ENCODE assay signal across 8 cellular contexts in genomic region chr12:50765325-50765911, GRCh38. TPM values are rescaled to one million over a fixed set of nuclear protein-coding genes. Genes with fewer than 3 reads are reported as not detected.
DNase-seq lines count a peak whose midpoint lies in the region; ATAC-seq, FAIRE-seq and TF ChIP-seq lines count a peak whose summit lies in the region.

No MANE protein-coding gene starts in this region.

- no peaks in the 10 kb centered on the region for H3K9me3 Mint-ChIP-seq in CD8-positive, alpha-beta T cell
- no peaks in the 10 kb centered on the region for H3K9me3 Mint-ChIP-seq in activated CD4-positive, alpha-beta T cell treated with anti-CD3 and anti-CD28 coated beads, Interleukin-2, amount 10 ng/mL, durations not matched to agents 24 days and 14 days

- H2AK5ac ChIP-seq in H1 (ENCODE audit: low read depth, low read length) (no peak overlapping the region), mesenchymal stem cell (ENCODE audit: low read length, severe bottlenecking) (no peak overlapping the region)

- H4K20me1 ChIP-seq in GM23248 (ENCODE audit: insufficient read depth) (no peaks in the 10 kb centered on the region), H1 (replicated peaks in 1 of 2; ENCODE audit: control insufficient read depth in 1 of 2, insufficient read depth in 2 of 2, low read length in 2 of 2) (no peaks in the 10 kb centered on the region)

- H3K4me1 ChIP-seq in CD8-positive, alpha-beta T cell (ENCODE audit: insufficient read depth, low read length), result peaks cover 21% of the 10 kb centered on the region
- H3K4me1 ChIP-seq in GM23248 (ENCODE audit: insufficient read depth) (peaks cover 17% of the 10 kb centered on the region), H1 (replicated peaks in 1 of 4; ENCODE audit: control insufficient read depth in 3 of 4, insufficient read depth in 4 of 4, low read length in 3 of 4) (peaks cover 0 to 7% (median 3%) of the 10 kb centered on the region in 4 experiments; a peak in 4 of 7 replicates), mesenchymal stem cell (ENCODE audit: control insufficient read depth, insufficient read depth, low read depth, low read length) (peaks cover 4% of the 10 kb centered on the region), stomach (peaks cover 30 to 62% (median 48%) of the 10 kb centered on the region in 4 donors)

- ATAC-seq in CD8-positive, alpha-beta T cell, result peak; percentile 11
- no peak for ATAC-seq in HG02981 (IDR thresholded peaks at IDR 0.05; ENCODE audit: unreplicated experiment)

- no peak overlapping the region for H3K56ac ChIP-seq in H1 (replicated peaks; ENCODE audit: insufficient read length, low read depth, low read length)

- peaks cover 5% of the 10 kb centered on the region for H3K23me2 ChIP-seq in H1 (ENCODE audit: low read depth, low read length)

- POLR2A ChIA-PET in CD8-positive, alpha-beta T cell (lab: Charles Lee), result interaction anchor here (0.7 to 2.6 kb wide), 12 partner anchors 10 to 653 kb away, joined by 3 to 19 read pairs (median 4); partner anchors contain the start of genes COX14, CSRNP2, POU6F1 and SLC11A2
- POLR2A ChIA-PET in H1 (lab: Charles Lee; ENCODE audit: partially characterized antibody), result interaction anchor here (0.6 to 2.6 kb wide), 11 partner anchors 8 to 318 kb away, joined by 3 to 22 read pairs (median 3); partner anchors contain the start of genes CSRNP2, DIP2B and SLC11A2

- H3K9ac ChIP-seq in GM23248, result peak overlapping the region; percentile 93
- 0 out of 7 replicates have a peak overlapping the region, but pooled peaks of 1 of the 4 experiments have one; percentile 91 for H3K9ac ChIP-seq in H1 (replicated peaks in 1 of 4; ENCODE audit: extremely low read depth in 1 of 4, low read depth in 3 of 4, low read length in 3 of 4)
- peak overlapping the region; percentile 97 for H3K9ac ChIP-seq in mesenchymal stem cell (ENCODE audit: low read length)

- TF ChIP-seq RAD21 in H1 (IDR thresholded peaks at IDR 0.05 in 1 of 2, conservative IDR thresholded peaks at IDR 0.05 in 1 of 2; ENCODE audit: low read depth in 2 of 2, low read length in 2 of 2), result peak; percentile 55 to 61

- intact Hi-C loops in CD8-positive, alpha-beta T cell (cut with DNase I, micrococcal nuclease), result loop anchor here (1.0 to 5.0 kb wide), 10 partner anchors 37 to 407 kb away; partner anchors contain the start of genes CSRNP2 (in 2 of the 2), LETMD1 (in 1 of the 2), SLC11A2 (in 1 of the 2) and TFCP2 (in 1 of the 2)
- intact Hi-C loops in activated CD4-positive, alpha-beta T cell treated with anti-CD3 and anti-CD28 coated beads, Interleukin-2, amount 10 ng/mL, durations not matched to agents 24 days and 14 days (cut with micrococcal nuclease), result loop anchor here (1.0 to 10.0 kb wide), 6 partner anchors 59 to 559 kb away; partner anchors contain the start of genes BIN2 and SLC11A2
- intact Hi-C loops in stomach (cut with DNase I; ENCODE audit: low total_unique reads), result no loop called here

- peak in 6 of 7 experiments; percentile 15 to 66 (median 29) for DNase-seq in CD8-positive, alpha-beta T cell
- DNase-seq in GM23248 (peak; percentile 74), NCI-H2196 treated with DMSO at 0.1 percent for 48 hours (lab: John Stamatoyannopoulos, UW; ENCODE audit: unreplicated experiment) (peak; percentile 63), H1 (ENCODE audit: low read depth in 1 of 2, low spot score in 2 of 2) (no peak), mesenchymal stem cell (peak; percentile 76), stomach (peak; percentile 34)
- DNase-seq in activated CD4-positive, alpha-beta T cell treated with anti-CD3 and anti-CD28 coated beads, Interleukin-2, amount 10 ng/mL, durations not matched to agents 24 days and 14 days, result peak; percentile 85

- peak overlapping the region; percentile 84 for H3K4me3 Mint-ChIP-seq in CD8-positive, alpha-beta T cell
- H3K4me3 Mint-ChIP-seq in activated CD4-positive, alpha-beta T cell treated with anti-CD3 and anti-CD28 coated beads, Interleukin-2, amount 10 ng/mL, durations not matched to agents 24 days and 14 days, result peak overlapping the region; percentile 94

- H3K36me3 ChIP-seq in CD8-positive, alpha-beta T cell (ENCODE audit: insufficient read depth, low read length), result no peaks in the 10 kb centered on the region
- H3K36me3 ChIP-seq in GM23248 (ENCODE audit: low read depth), result no peaks in the 10 kb centered on the region
- H3K36me3 ChIP-seq in H1 (ENCODE audit: control insufficient read depth in 2 of 4, insufficient read depth in 4 of 4, low read length in 3 of 4), result peaks cover 0 to 6% (median 2%) of the 10 kb centered on the region in 4 experiments; a peak in 2 of 8 replicates
- peaks cover 0 to 4% of the 10 kb centered on the region in 2 experiments for H3K36me3 ChIP-seq in mesenchymal stem cell (ENCODE audit: control insufficient read depth in 1 of 2, insufficient read depth in 2 of 2, low read depth in 1 of 2, low read length in 2 of 2)
- H3K36me3 ChIP-seq in stomach, result peaks cover 0 to 4% (median 0%) of the 10 kb centered on the region in 4 donors

- peak overlapping the region; percentile 91 for H3K27ac Mint-ChIP-seq in CD8-positive, alpha-beta T cell
- peak overlapping the region; percentile 95 for H3K27ac Mint-ChIP-seq in activated CD4-positive, alpha-beta T cell treated with anti-CD3 and anti-CD28 coated beads, Interleukin-2, amount 10 ng/mL, durations not matched to agents 24 days and 14 days

- no peak overlapping the region for H2BK20ac ChIP-seq in H1 (ENCODE audit: low read length)

- H2BK15ac ChIP-seq in H1 (ENCODE audit: low read length) (no peak overlapping the region), mesenchymal stem cell (ENCODE audit: low read depth, poor library complexity, severe bottlenecking) (no peak overlapping the region)

- no peak overlapping the region for H4K91ac ChIP-seq in H1 (replicated peaks; ENCODE audit: insufficient read length, low read length)
- H4K91ac ChIP-seq in mesenchymal stem cell (ENCODE audit: low read length), result no peak overlapping the region

- H3K14ac ChIP-seq in H1 (ENCODE audit: insufficient read length), result no peak overlapping the region
- no peak overlapping the region for H3K14ac ChIP-seq in mesenchymal stem cell (ENCODE audit: low read length in 2 of 2)

- H3K79me1 ChIP-seq in H1 (ENCODE audit: low read depth, low read length) (no peaks in the 10 kb centered on the region), mesenchymal stem cell (replicated peaks; ENCODE audit: low read length, poor library complexity, severe bottlenecking) (peaks cover 13% of the 10 kb centered on the region)

- H3K27ac ChIP-seq in CD8-positive, alpha-beta T cell (ENCODE audit: low read depth, low read length), result peak overlapping the region; percentile 93
- peak overlapping the region; percentile 86 for H3K27ac ChIP-seq in GM23248
- no peak overlapping the region for H3K27ac ChIP-seq in H1 (ENCODE audit: low read depth, low read length)
- H3K27ac ChIP-seq in mesenchymal stem cell (ENCODE audit: low read length, poor library complexity, severe bottlenecking), result no peak overlapping the region
- H3K27ac ChIP-seq in stomach, result peak overlapping the region in 4 of 5 donors; percentile 94 to 99 (median 98)

- no peak for TF ChIP-seq EP300 in H1 (IDR thresholded peaks at IDR 0.05; ENCODE audit: borderline replicate concordance in 1 of 2, low read depth in 2 of 2, low read length in 2 of 2)
- TF ChIP-seq EP300 in stomach (IDR thresholded peaks at IDR 0.05), result no peak

- WGBS in GM23248 (ENCODE audit: low coverage in 1 of 2, low lambda C conversion rate in 2 of 2, missing lambda C conversion rate in 2 of 2), 2 experiments, result 20 to 24% methylated on average over 8 of the region's 8 CpGs
- 41% methylated on average over 8 of the region's 8 CpGs; no CpG with 5 or more reads in 1 of the 2 experiments for WGBS in H1 (ENCODE audit: extremely low coverage in 1 of 2, insufficient coverage in 1 of 2, insufficient read length in 1 of 2, insufficient replicate concordance in 2 of 2, low coverage in 1 of 2, low lambda C conversion rate in 2 of 2, missing lambda C conversion rate in 1 of 2), 2 experiments
- WGBS in mesenchymal stem cell, result 34% methylated on average over 8 of the region's 8 CpGs
- 19 to 24% (median 23%) methylated on average over 8 of the region's 8 CpGs for WGBS in stomach, 5 donors

- H3K4me2 ChIP-seq in GM23248 (ENCODE audit: unreplicated experiment) (peak overlapping the region; percentile 97), H1 (ENCODE audit: insufficient read depth in 1 of 2, low read depth in 2 of 2, low read length in 2 of 2) (peak overlapping the region; percentile 72 to 82; a peak in 3 of 4 replicates), mesenchymal stem cell (ENCODE audit: low read length, poor library complexity, severe bottlenecking) (peak overlapping the region; percentile 97)

- H3K9me3 ChIP-seq in CD8-positive, alpha-beta T cell (ENCODE audit: low read length), result no peaks in the 10 kb centered on the region
- H3K9me3 ChIP-seq in GM23248 (ENCODE audit: low read depth) (no peaks in the 10 kb centered on the region), H1 (ENCODE audit: insufficient read depth in 2 of 2, low read depth in 1 of 2, low read length in 1 of 2) (no peaks in the 10 kb centered on the region), mesenchymal stem cell (ENCODE audit: control insufficient read depth, low read length) (no peaks in the 10 kb centered on the region), stomach (no peaks in the 10 kb centered on the region)

- no peak overlapping the region for H4K5ac ChIP-seq in H1 (ENCODE audit: insufficient read length, low read depth, low read length)

- peaks cover 14% of the 10 kb centered on the region for H3F3A ChIP-seq in GM23248 (ENCODE audit: insufficient read depth)

- no peak overlapping the region for H2BK5ac ChIP-seq in H1 (ENCODE audit: low read depth, low read length)
- H2BK5ac ChIP-seq in mesenchymal stem cell (ENCODE audit: low read depth, low read length, poor library complexity, severe bottlenecking), result no peak overlapping the region

- no peak for TF ChIP-seq POLR2A in H1 (IDR thresholded peaks at IDR 0.05; ENCODE audit: control extremely low read depth in 1 of 2, low read depth in 2 of 2, low read length in 2 of 2)
- TF ChIP-seq POLR2A in stomach (IDR thresholded peaks at IDR 0.05), result no peak

- no peaks in the 10 kb centered on the region for H3K27me3 Mint-ChIP-seq in CD8-positive, alpha-beta T cell (ENCODE audit: low read depth)
- no peaks in the 10 kb centered on the region for H3K27me3 Mint-ChIP-seq in activated CD4-positive, alpha-beta T cell treated with anti-CD3 and anti-CD28 coated beads, Interleukin-2, amount 10 ng/mL, durations not matched to agents 24 days and 14 days

- H3K4me1 Mint-ChIP-seq in CD8-positive, alpha-beta T cell (ENCODE audit: low read depth), result peaks cover 34% of the 10 kb centered on the region
- H3K4me1 Mint-ChIP-seq in activated CD4-positive, alpha-beta T cell treated with anti-CD3 and anti-CD28 coated beads, Interleukin-2, amount 10 ng/mL, durations not matched to agents 24 days and 14 days, result peaks cover 31% of the 10 kb centered on the region

- H3K18ac ChIP-seq in H1 (ENCODE audit: extremely low read depth, low read length) (no peak overlapping the region), mesenchymal stem cell (ENCODE audit: low read depth in 1 of 2, low read length in 2 of 2) (no peak overlapping the region)

- H2BK120ac ChIP-seq in H1 (replicated peaks; ENCODE audit: low read depth, low read length) (no peak overlapping the region), mesenchymal stem cell (ENCODE audit: low read depth, low read length) (no peak overlapping the region)

- H2BK12ac ChIP-seq in H1 (ENCODE audit: low read depth, low read length) (no peak overlapping the region), mesenchymal stem cell (ENCODE audit: low read length in 2 of 2) (no peak overlapping the region)

- peaks cover 8% of the 10 kb centered on the region for H3K36me3 Mint-ChIP-seq in CD8-positive, alpha-beta T cell
- H3K36me3 Mint-ChIP-seq in activated CD4-positive, alpha-beta T cell treated with anti-CD3 and anti-CD28 coated beads, Interleukin-2, amount 10 ng/mL, durations not matched to agents 24 days and 14 days (ENCODE audit: low read depth), result peaks cover 13% of the 10 kb centered on the region

- no peaks in the 10 kb centered on the region for H3K9me2 ChIP-seq in GM23248 (ENCODE audit: insufficient read depth)

- no peak overlapping the region for H3K4ac ChIP-seq in H1 (replicated peaks; ENCODE audit: insufficient read length, low read depth, low read length)
- no peak overlapping the region for H3K4ac ChIP-seq in mesenchymal stem cell (ENCODE audit: low read depth in 1 of 2, low read length in 2 of 2)

- peak overlapping the region; percentile 95 for H3K4me3 ChIP-seq in CD8-positive, alpha-beta T cell (ENCODE audit: low read depth, low read length)
- peak overlapping the region; percentile 93 for H3K4me3 ChIP-seq in GM23248
- peak overlapping the region; percentile 64 to 94 (median 72); a peak in 7 of 8 replicates for H3K4me3 ChIP-seq in H1 (ENCODE audit: extremely low read depth in 1 of 4, insufficient read depth in 2 of 4, low read depth in 3 of 4, low read length in 4 of 4)
- H3K4me3 ChIP-seq in mesenchymal stem cell (ENCODE audit: insufficient read depth in 1 of 2, low read depth in 1 of 2, low read length in 2 of 2), result peak overlapping the region in 1 of 2 experiments; percentile 87
- H3K4me3 ChIP-seq in stomach, result peak overlapping the region; percentile 92 to 99 (median 98)

- TF ChIP-seq CTCF in CD8-positive, alpha-beta T cell (IDR thresholded peaks at IDR 0.05), result peak; percentile 77
- TF ChIP-seq CTCF in H1 (IDR thresholded peaks at IDR 0.05; ENCODE audit: control extremely low read depth in 1 of 3, insufficient read depth in 1 of 3, low read depth in 1 of 3, low read length in 3 of 3) (peak in 2 of 3 experiments; percentile 44 to 65; a peak in 2 of 4 replicates), stomach (IDR thresholded peaks at IDR 0.05) (peak in 5 of 7 experiments; percentile 39 to 64 (median 62))

- H3K23ac ChIP-seq in H1 (ENCODE audit: insufficient read length) (no peak overlapping the region), mesenchymal stem cell (ENCODE audit: low read length in 2 of 2) (no peak overlapping the region)

- H3K79me2 ChIP-seq in GM23248 (ENCODE audit: insufficient read depth) (peaks cover 73% of the 10 kb centered on the region), H1 (ENCODE audit: control insufficient read depth in 1 of 2, insufficient read depth in 2 of 2, low read length in 2 of 2) (peaks cover 5 to 65% of the 10 kb centered on the region in 2 experiments; a peak in 2 of 4 replicates)

- H4K8ac ChIP-seq in H1 (ENCODE audit: extremely low read depth, insufficient read depth, low read length) (no peak overlapping the region), mesenchymal stem cell (ENCODE audit: low read length) (no peak overlapping the region)

- CTCF ChIA-PET in CD8-positive, alpha-beta T cell (lab: Charles Lee), result interaction anchor here (0.7 to 2.8 kb wide), 19 partner anchors 8 to 371 kb away, joined by 3 to 20 read pairs (median 4); partner anchors contain the start of gene SLC11A2
- CTCF ChIA-PET in H1 (lab: Charles Lee; ENCODE audit: partially characterized antibody), result interaction anchor here (0.6 to 4.9 kb wide), 18 partner anchors 8 to 1148 kb away, joined by 3 to 34 read pairs (median 3); partner anchors contain the start of gene SLC11A2

- H2AFZ ChIP-seq in GM23248 (peak overlapping the region; percentile 80), H1 (ENCODE audit: low read length) (no peak overlapping the region), mesenchymal stem cell (ENCODE audit: low read depth, low read length) (no peak overlapping the region)

- FAIRE-seq in H1 (lab: Jason Lieb, UNC), result no peak

- in situ Hi-C loops in GM23248 (cut with MboI), result no loop called here

- H3K27me3 ChIP-seq in CD8-positive, alpha-beta T cell (ENCODE audit: insufficient read depth, low read length), result no peaks in the 10 kb centered on the region
- H3K27me3 ChIP-seq in GM23248 (replicated peaks; ENCODE audit: insufficient read depth), result no peaks in the 10 kb centered on the region
- no peaks in the 10 kb centered on the region for H3K27me3 ChIP-seq in H1 (replicated peaks in 1 of 4; ENCODE audit: control insufficient read depth in 3 of 4, extremely low read depth in 1 of 4, insufficient read depth in 3 of 4, low read length in 3 of 4)
- H3K27me3 ChIP-seq in mesenchymal stem cell (ENCODE audit: control insufficient read depth in 1 of 2, insufficient read depth in 1 of 2, low read length in 2 of 2), result no peaks in the 10 kb centered on the region
- H3K27me3 ChIP-seq in stomach, result no peaks in the 10 kb centered on the region

RNA-seq across cellular contexts. Expression of gene ATF1, which starts 1.5 kb away (rescaled TPM):
- 10 to 100 TPM; 11.3 to 16.0 TPM for total RNA-seq in CD8-positive, alpha-beta T cell
- 21.1 and 24.0 TPM in 2 replicates for total RNA-seq in GM23248 (2014; rRNA removed; shearing (Covaris generic))
- polyA plus RNA-seq in GM23248 (2016; fragmentation: Nextera tagmentation; extraction: Ambion mirVana) (30.6 and 33.1 TPM in 2 replicates), H1 (2011; rRNA removed) (16.7 and 23.2 TPM in 2 replicates), stomach (10 to 100 TPM in 2 of 3 donors, 1 to 10 TPM in 1; 7.6 to 17.4 (median 13.3) TPM)
- 66.0 and 67.6 TPM in 2 replicates for total RNA-seq in activated CD4-positive, alpha-beta T cell treated with anti-CD3 and anti-CD28 coated beads, Interleukin-2, amount 10 ng/mL, durations not matched to agents 24 days and 14 days
- total RNA-seq in H1 (2021; fragmentation: NEBNext Ultra II Directional; extraction: Animal tissue kit (Norgen Biotek cat#: 25700)), result 41.6 and 41.8 TPM in 2 replicates
- polyA plus RNA-seq in H1 (2011; cell fraction: cytosol; rRNA removed), result 30.0 TPM
- polyA plus RNA-seq in H1 (2011; cell fraction: nucleus; rRNA removed), result 45.4 TPM
- 31.7 to 39.7 TPM (median 36.8 TPM) in 4 replicates for polyA plus RNA-seq in H1 (2012, experiment 1 of 2)
- polyA plus RNA-seq in H1 (2012, experiment 2 of 2), result 1.2 TPM
- polyA plus RNA-seq in H1 (2013, experiment 1 of 2), result 19.4 TPM
- polyA plus RNA-seq in H1 (2013, experiment 2 of 2), result 20.1 TPM
- 54.5 and 83.1 TPM in 2 replicates for polyA minus RNA-seq in H1 (2011; rRNA and poly(A)+ RNA removed)
- 38.0 TPM for polyA minus RNA-seq in H1 (2011; cell fraction: cytosol; rRNA and poly(A)+ RNA removed)
- polyA minus RNA-seq in H1 (2011; cell fraction: nucleus; rRNA and poly(A)+ RNA removed), result 52.2 TPM
- 20.1 TPM for polyA plus RNA-seq in mesenchymal stem cell (2013, experiment 1 of 2)
- 20.0 TPM for polyA plus RNA-seq in mesenchymal stem cell (2013, experiment 2 of 2)
- 10 to 100 TPM in 4 of 5 donors, under 1 TPM in 1; 0.58 to 42.0 (median 14.7) TPM for total RNA-seq in stomach

Comparison
In these comparisons a context has a peak if more than half of its experiments do, and no peak if none do; other contexts are left out.
1. DNase-seq: peak in CD8-positive, alpha-beta T cell (6 of 7), GM23248 (single experiment), NCI-H2196 treated with DMSO at 0.1 percent for 48 hours (single experiment), activated CD4-positive, alpha-beta T cell treated with anti-CD3 and anti-CD28 coated beads, Interleukin-2, amount 10 ng/mL, durations not matched to agents 24 days and 14 days (single experiment), mesenchymal stem cell (single experiment) and stomach (single experiment); none in H1 (0 of 2).
2. H3K27ac ChIP-seq: peak in CD8-positive, alpha-beta T cell (single experiment), GM23248 (single experiment) and stomach (4 of 5); none in H1 (single experiment) and mesenchymal stem cell (single experiment).
3. Peak in every context shown above with its lines, with median percentiles within 50 percentile points of each other: CTCF ChIP-seq and H3K4me2 ChIP-seq.